ENCODE assay signal across 15 cellular contexts in the genomic region with DNA sequence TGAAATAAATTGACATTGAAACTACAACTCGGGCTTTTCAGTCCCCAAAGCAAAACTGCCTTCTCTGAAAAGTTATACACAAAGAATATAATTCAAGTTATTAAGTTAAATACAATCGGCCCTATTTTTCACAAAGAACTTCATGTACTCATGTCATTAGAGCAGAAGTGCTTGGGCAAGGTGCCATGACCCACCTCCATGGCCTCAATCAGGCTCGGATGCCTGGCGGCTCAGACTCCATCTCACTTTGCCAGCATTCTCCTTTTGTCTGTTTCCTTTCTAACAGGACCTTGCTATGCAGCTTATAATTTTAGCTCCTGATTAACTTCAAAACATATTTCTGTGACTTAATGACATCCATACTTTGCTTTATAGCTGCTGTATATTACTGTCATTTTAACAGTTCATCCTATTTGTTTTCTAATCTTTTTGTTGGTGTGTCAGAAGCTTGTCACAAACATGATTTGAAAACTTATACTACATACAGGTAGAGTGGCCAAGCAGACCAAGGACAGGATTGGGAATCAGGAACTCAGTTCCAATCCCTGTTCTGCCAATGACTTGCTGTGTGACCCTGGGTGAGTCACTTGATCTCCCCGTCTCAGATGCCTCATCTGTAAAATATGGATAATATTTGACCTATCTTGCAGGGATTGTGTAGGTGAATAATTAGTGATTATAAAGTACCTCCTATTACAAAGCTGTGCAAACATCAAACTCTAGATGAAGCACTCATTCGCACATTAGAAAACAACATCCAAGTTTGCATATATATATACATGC.
DNase-seq lines count a peak whose midpoint lies in the region; ATAC-seq and TF ChIP-seq lines count a peak whose summit lies in the region.
"Had no signal": no experiment of that assay in that cellular context is flagged by ENCODE, and none has a peak within 500 bp of the region (broad histone marks: within the 10 kb centered on the region; RNA-seq: fewer than 3 reads in every experiment).

No MANE protein-coding gene starts in this region.

- peaks cover 3% of the 10 kb centered on the region for H3K4me1 Mint-ChIP-seq in MCF 10A (ENCODE audit: insufficient read depth, unreplicated experiment)
- no peaks in the 10 kb centered on the region for H3K4me1 Mint-ChIP-seq in activated CD4-positive, alpha-beta memory T cell treated with anti-CD3 and anti-CD28 coated beads for 36 hours (ENCODE audit: low read depth)
- H3K4me1 Mint-ChIP-seq: activated naive CD8-positive, alpha-beta T cell treated with anti-CD3 and anti-CD28 coated beads, Interleukin-2, amount 10 ng/mL, durations not matched to agents 7 days and 5 days; B cell had no signal

- H3K4me1 ChIP-seq in foreskin keratinocyte (peaks cover 18% of the 10 kb centered on the region), gastrocnemius medialis (peaks cover 0 to 17% of the 10 kb centered on the region in 2 donors), Karpas-422 (ENCODE audit: low read length) (no peaks in the 10 kb centered on the region)

- H3K36me3 ChIP-seq in gastrocnemius medialis (peaks cover 0 to 22% of the 10 kb centered on the region in 2 donors), Karpas-422 (ENCODE audit: insufficient read depth, low read length) (peaks cover 54% of the 10 kb centered on the region)

- no TSS peak for BruUV-seq in MCF 10A (replicated peaks; lab: Mats Ljungman, UMichigan)

- no peak overlapping the region for H3K4me3 ChIP-seq in gastrocnemius medialis
- H3K4me3 ChIP-seq in Karpas-422 (ENCODE audit: low read length), result no peak overlapping the region

- H3K27me3 Mint-ChIP-seq in MCF 10A (ENCODE audit: insufficient read depth, unreplicated experiment), result no peaks in the 10 kb centered on the region
- no peaks in the 10 kb centered on the region for H3K27me3 Mint-ChIP-seq in activated CD4-positive, alpha-beta memory T cell treated with anti-CD3 and anti-CD28 coated beads for 36 hours
- H3K27me3 Mint-ChIP-seq: activated naive CD8-positive, alpha-beta T cell treated with anti-CD3 and anti-CD28 coated beads, Interleukin-2, amount 10 ng/mL, durations not matched to agents 7 days and 5 days; B cell had no signal

- CTCF ChIA-PET in MCF 10A (lab: Yijun Ruan, JAX), result no interaction called here
- CTCF ChIA-PET in activated CD4-positive, alpha-beta memory T cell treated with anti-CD3 and anti-CD28 coated beads for 36 hours (lab: Charles Lee), result no interaction called here

- TF ChIP-seq POLR2A in gastrocnemius medialis (IDR thresholded peaks at IDR 0.05), result no peak

- no peaks in the 10 kb centered on the region for H3K79me2 ChIP-seq in Karpas-422 (ENCODE audit: low read length)

- no peaks in the 10 kb centered on the region for H3K9me2 ChIP-seq in Karpas-422 (replicated peaks; ENCODE audit: insufficient read depth, low read length)

- no peaks in the 10 kb centered on the region for H4K20me1 ChIP-seq in Karpas-422 (ENCODE audit: insufficient read depth, low read depth, low read length)

- H3K36me3 Mint-ChIP-seq in MCF 10A (ENCODE audit: insufficient read depth, unreplicated experiment), result peaks cover 21% of the 10 kb centered on the region
- H3K36me3 Mint-ChIP-seq in activated CD4-positive, alpha-beta memory T cell treated with anti-CD3 and anti-CD28 coated beads for 36 hours, result peaks cover 73% of the 10 kb centered on the region

- POLR2A ChIA-PET in MCF 10A (lab: Yijun Ruan, JAX), result interaction anchor here (1.6 kb wide), 1 partner anchor 12 kb away, joined by 5 read pairs; no protein-coding TSS in a partner anchor
- POLR2A ChIA-PET in activated CD4-positive, alpha-beta memory T cell treated with anti-CD3 and anti-CD28 coated beads for 36 hours (lab: Charles Lee), result no interaction called here

- ATAC-seq in foreskin keratinocyte (peak; percentile 78), gastrocnemius medialis (peak in 1 of 2 donors; percentile 54)
- ATAC-seq: SK-N-SH treated with all-trans-retinoic acid at 6 μM for 48 hours had no signal

- intact Hi-C loops in MCF 10A (cut with micrococcal nuclease), result no loop called here
- intact Hi-C loops in gastrocnemius medialis (cut with DNase I; ENCODE audit: low total_unique reads), result no loop called here
- intact Hi-C loops in activated CD4-positive, alpha-beta memory T cell treated with anti-CD3 and anti-CD28 coated beads for 36 hours (cut with micrococcal nuclease), result no loop called here

- H3K9me3 Mint-ChIP-seq in MCF 10A (ENCODE audit: unreplicated experiment), result peaks cover 6% of the 10 kb centered on the region
- peaks cover 26% of the 10 kb centered on the region for H3K9me3 Mint-ChIP-seq in activated CD4-positive, alpha-beta memory T cell treated with anti-CD3 and anti-CD28 coated beads for 36 hours

- in situ Hi-C loops in gastrocnemius medialis (cut with MboI; ENCODE audit: low sequenced_read_pairs in 4 of 4), result no loop called here

- H3K9ac ChIP-seq in Karpas-422 (ENCODE audit: low read length), result no peak overlapping the region

- no peak for TF ChIP-seq CTCF in MCF 10A (IDR thresholded peaks at IDR 0.05; ENCODE audit: unreplicated experiment)
- TF ChIP-seq CTCF in foreskin keratinocyte (conservative IDR thresholded peaks at IDR 0.05), result no peak
- no peak for TF ChIP-seq CTCF in gastrocnemius medialis (IDR thresholded peaks at IDR 0.05 in 4 of 5, conservative IDR thresholded peaks at IDR 0.05 in 1 of 5)

- no peak overlapping the region for H2AFZ ChIP-seq in Karpas-422 (ENCODE audit: low read length)

- H3K27ac ChIP-seq in foreskin keratinocyte (no peak overlapping the region), gastrocnemius medialis (peak overlapping the region in 3 of 4 donors; percentile 7 to 73 (median 30)), Karpas-422 (ENCODE audit: low read length) (no peak overlapping the region)

- H3K9me3 ChIP-seq in gastrocnemius medialis (no peaks in the 10 kb centered on the region), Karpas-422 (ENCODE audit: low read length) (no peaks in the 10 kb centered on the region)

- H3K27me3 ChIP-seq in foreskin keratinocyte, result no peaks in the 10 kb centered on the region
- no peaks in the 10 kb centered on the region for H3K27me3 ChIP-seq in gastrocnemius medialis
- H3K27me3 ChIP-seq in Karpas-422 (ENCODE audit: low read length), result no peaks in the 10 kb centered on the region

- H3K4me3 Mint-ChIP-seq in MCF 10A (ENCODE audit: unreplicated experiment), result no peak overlapping the region
- H3K4me3 Mint-ChIP-seq in activated CD4-positive, alpha-beta memory T cell treated with anti-CD3 and anti-CD28 coated beads for 36 hours, result no peak overlapping the region
- H3K4me3 Mint-ChIP-seq: activated naive CD8-positive, alpha-beta T cell treated with anti-CD3 and anti-CD28 coated beads, Interleukin-2, amount 10 ng/mL, durations not matched to agents 7 days and 5 days; B cell had no signal

- DNase-seq in HCEC 1CT, result peak; percentile 58
- DNase-seq in MCF 10A (ENCODE audit: unreplicated experiment), result no peak
- peak in 1 of 2 donors; percentile 15 for DNase-seq in foreskin keratinocyte
- peak in 1 of 2 donors; percentile 11 for DNase-seq in gastrocnemius medialis
- DNase-seq in Karpas-422, result no peak
- no peak for DNase-seq in DMS153 (lab: John Stamatoyannopoulos, UW)
- DNase-seq in kidney glomerular epithelial cell (lab: John Stamatoyannopoulos, UW), result no peak
- DNase-seq in activated CD4-positive, alpha-beta memory T cell treated with anti-CD3 and anti-CD28 coated beads for 36 hours, result no peak
- DNase-seq: activated CD4-positive, alpha-beta T cell treated with anti-CD3 and anti-CD28 coated beads, Interleukin-2, amount 50 U/mL, for 48 hours; activated naive CD8-positive, alpha-beta T cell treated with anti-CD3 and anti-CD28 coated beads, Interleukin-2, amount 10 ng/mL, durations not matched to agents 7 days and 5 days; activated T-cell treated with anti-CD3 and anti-CD28 coated beads, Interleukin-2, amount 50 U/mL, for 48 hours; NCI-H146; OCI-M1 had no signal

- no peak overlapping the region for H3K4me2 ChIP-seq in Karpas-422 (ENCODE audit: low read depth, low read length, poor library complexity, severe bottlenecking)

- H3K27ac Mint-ChIP-seq in MCF 10A (ENCODE audit: low read depth, unreplicated experiment), result peak overlapping the region; percentile 35
- no peak overlapping the region for H3K27ac Mint-ChIP-seq in activated CD4-positive, alpha-beta memory T cell treated with anti-CD3 and anti-CD28 coated beads for 36 hours
- H3K27ac Mint-ChIP-seq: activated naive CD8-positive, alpha-beta T cell treated with anti-CD3 and anti-CD28 coated beads, Interleukin-2, amount 10 ng/mL, durations not matched to agents 7 days and 5 days; B cell had no signal

Comparison
In these comparisons a context has a peak if more than half of its experiments do, and no peak if none do; other contexts are left out.
1. H3K27ac ChIP-seq: peak in gastrocnemius medialis (3 of 4); none in foreskin keratinocyte (single experiment) and Karpas-422 (single experiment).